In the genomic region with DNA sequence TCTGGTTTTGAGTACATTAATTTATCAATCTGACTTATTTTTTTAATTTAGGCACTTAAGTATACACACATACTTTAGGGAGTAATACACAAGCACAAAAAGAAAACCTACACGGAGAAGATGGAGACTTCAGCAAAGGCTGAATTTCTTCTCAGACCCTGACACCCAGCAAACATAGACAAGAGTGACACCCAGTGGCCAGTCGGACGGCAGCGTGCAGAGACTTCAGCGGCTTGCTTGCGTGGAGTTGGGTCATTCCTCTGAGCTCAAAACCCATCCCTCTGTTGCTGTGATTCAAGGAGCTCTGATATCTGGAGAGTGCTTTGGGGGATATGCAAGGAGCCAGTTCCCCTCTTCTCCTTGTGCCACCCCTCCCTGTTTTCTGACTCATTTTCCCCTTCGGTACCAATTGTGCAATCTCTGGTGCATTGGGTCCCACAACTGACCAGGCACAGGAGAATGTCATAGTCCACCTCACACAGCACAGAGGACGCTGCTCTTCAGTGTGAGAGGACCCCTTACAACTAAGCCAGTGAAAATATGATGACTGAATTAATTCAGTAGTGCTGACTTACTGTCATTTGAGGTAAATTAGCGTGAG, we compare ENCODE assay signal across 8 cellular contexts. TPM values are rescaled to one million over a fixed set of nuclear protein-coding genes. Genes with fewer than 3 reads are reported as not detected.
DNase-seq lines count a peak whose midpoint lies in the region; ATAC-seq, FAIRE-seq and TF ChIP-seq lines count a peak whose summit lies in the region.

No MANE protein-coding gene starts in this region.

- WGBS in HepG2 (ENCODE audit: low lambda C conversion rate), result 23% methylated on average over 8 of the region's 9 CpGs

- H3K4me3 ChIP-seq in AG10803 (ENCODE audit: low read length) (no peak overlapping the region), HepG2 (replicated peaks in 1 of 3; ENCODE audit: insufficient read depth in 1 of 3, low read depth in 2 of 3, low read length in 3 of 3) (no peak overlapping the region)

- in situ Hi-C loops in HepG2 (cut with HindIII; ENCODE audit: extremely low pct_ligation_motif_present, low pct_unique_long_range_greater_than_20kb), result loop anchor here (5.0 to 10.0 kb wide), 2 partner anchors 211 to 298 kb away; a partner anchor contains a TSS

- no peaks in the 10 kb centered on the region for H3K9me3 Mint-ChIP-seq in chondrocyte (ENCODE audit: low read depth)

- no peaks in the 10 kb centered on the region for H3K79me2 ChIP-seq in HepG2 (ENCODE audit: insufficient read depth, low read length)

- H3K36me3 Mint-ChIP-seq in chondrocyte (ENCODE audit: low read depth), result no peaks in the 10 kb centered on the region

- no peak overlapping the region for H2AFZ ChIP-seq in HepG2 (ENCODE audit: low read length)

- no peak overlapping the region for H3K27ac ChIP-seq in HepG2 (ENCODE audit: extremely low read length, insufficient read depth, low read length)

- no TSS peak for BruUV-seq in HepG2 (replicated peaks; lab: Mats Ljungman, UMichigan)

- DNase-seq in AG10803 (ENCODE audit: low read depth) (peak; percentile 76), NCI-H510A (lab: John Stamatoyannopoulos, UW) (peak; percentile 41), chondrocyte (ENCODE audit: low spot score) (no peak), HepG2 (ENCODE audit: low spot score) (peak; percentile 53)
- DNase-seq in activated CD4-positive, alpha-beta T cell treated with anti-CD3 and anti-CD28 coated beads for 4 hours, result peak; percentile 47 to 60
- DNase-seq in stimulated activated CD4-positive, alpha-beta T cell treated with anti-CD3 and anti-CD28 coated beads, TNF-alpha, amount 100 ng/mL, for 4 hours (ENCODE audit: low read depth in 3 of 3), result peak; percentile 29 to 33 (median 32)

- H3K4me2 ChIP-seq in HepG2 (ENCODE audit: low read depth, low read length), result no peak overlapping the region

- no peaks in the 10 kb centered on the region for H3K36me3 ChIP-seq in HepG2 (replicated peaks in 1 of 2; ENCODE audit: control insufficient read depth in 1 of 2, insufficient read depth in 2 of 2, low read length in 2 of 2)

- TF ChIP-seq CTCF in AG10803 (conservative IDR thresholded peaks at IDR 0.05; ENCODE audit: low read length), result peak; percentile 95
- peak; percentile 93 for TF ChIP-seq CTCF in chondrocyte (IDR thresholded peaks at IDR 0.05)
- TF ChIP-seq CTCF in HepG2 (CRISPR knock-in tag; IDR thresholded peaks at IDR 0.05), result peak; percentile 90

- H3K27ac Mint-ChIP-seq in chondrocyte (ENCODE audit: unreplicated experiment), result no peak overlapping the region

- no peaks in the 10 kb centered on the region for H4K20me1 ChIP-seq in HepG2 (ENCODE audit: insufficient read depth, low read length)

- FAIRE-seq in HepG2 (lab: Jason Lieb, UNC), result peak; percentile 93

- TF ChIP-seq POLR2A in HepG2 (IDR thresholded peaks at IDR 0.05; ENCODE audit: insufficient read depth in 1 of 2, low read depth in 2 of 2, low read length in 2 of 2), result no peak

- H3K9ac ChIP-seq in HepG2 (ENCODE audit: insufficient read depth, low read depth, low read length), result no peak overlapping the region

- intact Hi-C loops in HepG2 (cut with micrococcal nuclease; ENCODE audit: unreplicated experiment), result loop anchor here (1.0 to 5.0 kb wide), 7 partner anchors 33 to 302 kb away; no protein-coding TSS in a partner anchor

- ATAC-seq in GM18909 (IDR thresholded peaks at IDR 0.05; ENCODE audit: poor library complexity, unreplicated experiment), result peak; percentile 91
- ATAC-seq in HG03159 (IDR thresholded peaks at IDR 0.05; ENCODE audit: unreplicated experiment), result peak; percentile 94
- peak; percentile 96 for ATAC-seq in HepG2

- no peaks in the 10 kb centered on the region for H3K9me3 ChIP-seq in HepG2 (ENCODE audit: low read length)

- H3K27me3 Mint-ChIP-seq in chondrocyte (ENCODE audit: low read depth), result no peaks in the 10 kb centered on the region

- TF ChIP-seq EP300 in HepG2 (IDR thresholded peaks at IDR 0.05; ENCODE audit: low read depth in 2 of 2, low read length in 2 of 2) (no peak), HepG2 (CRISPR knock-in tag; IDR thresholded peaks at IDR 0.05; ENCODE audit: borderline replicate concordance) (no peak)

- no peaks in the 10 kb centered on the region for H3K27me3 ChIP-seq in HepG2 (ENCODE audit: control insufficient read depth in 1 of 2, insufficient read depth in 2 of 2, low read length in 2 of 2)

- no peak overlapping the region for H3K4me3 Mint-ChIP-seq in chondrocyte (ENCODE audit: unreplicated experiment)

- no peaks in the 10 kb centered on the region for H3K4me1 ChIP-seq in HepG2 (ENCODE audit: insufficient read depth, low read length)

- H3K4me1 Mint-ChIP-seq in chondrocyte (ENCODE audit: low read depth), result peaks cover 5% of the 10 kb centered on the region

- POLR2A ChIA-PET in HepG2 (lab: Yijun Ruan, JAX), result no interaction called here

- TF ChIP-seq RAD21 in HepG2 (CRISPR knock-in tag; IDR thresholded peaks at IDR 0.05), result no peak

- CTCF ChIA-PET in HepG2 (lab: Yijun Ruan, JAX; ENCODE audit: low intra/inter-chr PET ratio, low total read pairs), result interaction anchor here (1.3 to 2.0 kb wide), 4 partner anchors 215 to 304 kb away, joined by 6 to 17 read pairs (median 10); no protein-coding TSS in a partner anchor

TF ChIP-seq in HepG2, 621 proteins besides CTCF, POLR2A, EP300 and RAD21 (continues in another document):
- TF ChIP-seq, protein P1, sequence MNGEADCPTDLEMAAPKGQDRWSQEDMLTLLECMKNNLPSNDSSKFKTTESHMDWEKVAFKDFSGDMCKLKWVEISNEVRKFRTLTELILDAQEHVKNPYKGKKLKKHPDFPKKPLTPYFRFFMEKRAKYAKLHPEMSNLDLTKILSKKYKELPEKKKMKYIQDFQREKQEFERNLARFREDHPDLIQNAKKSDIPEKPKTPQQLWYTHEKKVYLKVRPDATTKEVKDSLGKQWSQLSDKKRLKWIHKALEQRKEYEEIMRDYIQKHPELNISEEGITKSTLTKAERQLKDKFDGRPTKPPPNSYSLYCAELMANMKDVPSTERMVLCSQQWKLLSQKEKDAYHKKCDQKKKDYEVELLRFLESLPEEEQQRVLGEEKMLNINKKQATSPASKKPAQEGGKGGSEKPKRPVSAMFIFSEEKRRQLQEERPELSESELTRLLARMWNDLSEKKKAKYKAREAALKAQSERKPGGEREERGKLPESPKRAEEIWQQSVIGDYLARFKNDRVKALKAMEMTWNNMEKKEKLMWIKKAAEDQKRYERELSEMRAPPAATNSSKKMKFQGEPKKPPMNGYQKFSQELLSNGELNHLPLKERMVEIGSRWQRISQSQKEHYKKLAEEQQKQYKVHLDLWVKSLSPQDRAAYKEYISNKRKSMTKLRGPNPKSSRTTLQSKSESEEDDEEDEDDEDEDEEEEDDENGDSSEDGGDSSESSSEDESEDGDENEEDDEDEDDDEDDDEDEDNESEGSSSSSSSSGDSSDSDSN (CRISPR knock-in tag; IDR thresholded peaks at IDR 0.05), result no peak
- TF ChIP-seq RORA (CRISPR knock-in tag; IDR thresholded peaks at IDR 0.05) (no peak), CAMTA2 (CRISPR knock-in tag; IDR thresholded peaks at IDR 0.05; ENCODE audit: borderline replicate concordance) (no peak), CEBPB (IDR thresholded peaks at IDR 0.05; ENCODE audit: borderline replicate concordance, low read depth, low read length) (peak; percentile 46; the same call in 1 of the 2 replicates), ZNF138 (CRISPR knock-in tag; IDR thresholded peaks at IDR 0.05; ENCODE audit: low read depth) (no peak), POGZ (CRISPR knock-in tag; IDR thresholded peaks at IDR 0.05) (no peak), SALL1 (CRISPR knock-in tag; IDR thresholded peaks at IDR 0.05) (peak; percentile 14; the same call in 1 of the 2 replicates), SMAD3 (CRISPR knock-in tag; IDR thresholded peaks at IDR 0.05) (no peak)
- TF ChIP-seq, protein P2, sequence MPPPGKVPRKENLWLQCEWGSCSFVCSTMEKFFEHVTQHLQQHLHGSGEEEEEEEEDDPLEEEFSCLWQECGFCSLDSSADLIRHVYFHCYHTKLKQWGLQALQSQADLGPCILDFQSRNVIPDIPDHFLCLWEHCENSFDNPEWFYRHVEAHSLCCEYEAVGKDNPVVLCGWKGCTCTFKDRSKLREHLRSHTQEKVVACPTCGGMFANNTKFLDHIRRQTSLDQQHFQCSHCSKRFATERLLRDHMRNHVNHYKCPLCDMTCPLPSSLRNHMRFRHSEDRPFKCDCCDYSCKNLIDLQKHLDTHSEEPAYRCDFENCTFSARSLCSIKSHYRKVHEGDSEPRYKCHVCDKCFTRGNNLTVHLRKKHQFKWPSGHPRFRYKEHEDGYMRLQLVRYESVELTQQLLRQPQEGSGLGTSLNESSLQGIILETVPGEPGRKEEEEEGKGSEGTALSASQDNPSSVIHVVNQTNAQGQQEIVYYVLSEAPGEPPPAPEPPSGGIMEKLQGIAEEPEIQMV (CRISPR knock-in tag; IDR thresholded peaks at IDR 0.05; ENCODE audit: low read depth), result no peak

RNA-seq across cellular contexts. Expression of a gene that starts 27.5 kb away (rescaled TPM):
- total RNA-seq in chondrocyte (0.33 to 0.80 TPM (median 0.80 TPM) in 3 replicates), HepG2 (2016; rRNA removed; fragmentation: Illumina TruSeq; extraction: Trizol) (0.71 and 0.94 TPM in 2 replicates)
- total RNA-seq in HepG2 (2016; cell fraction: cytosol; rRNA removed; fragmentation: Illumina TruSeq; extraction: Trizol; ENCODE audit: low read depth), result under 0.01 and 0.20 TPM in 2 replicates
- 0.61 and 0.76 TPM in 2 replicates for total RNA-seq in HepG2 (2016; cell fraction: insoluble cytoplasmic fraction; rRNA removed; fragmentation: Illumina TruSeq; extraction: Trizol)
- 0.14 and 0.40 TPM in 2 replicates for total RNA-seq in HepG2 (2016; cell fraction: membrane; rRNA removed; fragmentation: Illumina TruSeq; extraction: Trizol)
- 0.81 and 2.3 TPM in 2 replicates for total RNA-seq in HepG2 (2016; cell fraction: nucleus; rRNA removed; fragmentation: Illumina TruSeq; extraction: Trizol)
- 0.27 and 0.34 TPM in 2 replicates for polyA plus RNA-seq in HepG2 (2011; rRNA removed)
- 0.12 and 0.14 TPM in 2 replicates for polyA plus RNA-seq in HepG2 (2011; cell fraction: cytosol; rRNA removed)
- 1.3 and 1.9 TPM in 2 replicates for polyA plus RNA-seq in HepG2 (2011; cell fraction: nucleus; rRNA removed)
- polyA plus RNA-seq in HepG2 (2012), result 0.17 and 0.40 TPM in 2 replicates
- polyA plus RNA-seq in HepG2 (2016; cell fraction: cytosol; fragmentation: Illumina TruSeq; extraction: Trizol; ENCODE audit: low read depth), result 0.06 TPM in 1 of 2 replicates, not detected in the other
- 0.19 and 0.58 TPM in 2 replicates for polyA plus RNA-seq in HepG2 (2016; cell fraction: insoluble cytoplasmic fraction; fragmentation: Illumina TruSeq; extraction: Trizol; ENCODE audit: low read depth)
- 0.14 TPM in 1 of 2 replicates, not detected in the other for polyA plus RNA-seq in HepG2 (2016; cell fraction: membrane; fragmentation: Illumina TruSeq; extraction: Trizol; ENCODE audit: low read depth)
- polyA plus RNA-seq in HepG2 (2016; cell fraction: nucleus; fragmentation: Illumina TruSeq; extraction: Trizol; ENCODE audit: insufficient read depth, low read depth), result 0.65 and 1.2 TPM in 2 replicates
- 4.6 and 5.3 TPM in 2 replicates for polyA minus RNA-seq in HepG2 (2011; rRNA and poly(A)+ RNA removed; ENCODE audit: low replicate concordance)
- polyA minus RNA-seq in HepG2 (2011; cell fraction: cytosol; rRNA and poly(A)+ RNA removed), result 1.1 TPM in 1 of 2 replicates, not detected in the other
- 1.7 and 2.5 TPM in 2 replicates for polyA minus RNA-seq in HepG2 (2011; cell fraction: nucleus; rRNA and poly(A)+ RNA removed)
